In genomic region chr14:74618078-74618952, GRCh38 we compare ENCODE assay signal across 8 cellular contexts. TPM values are rescaled to one million over a fixed set of nuclear protein-coding genes. Genes with fewer than 3 reads are reported as not detected.
DNase-seq lines count a peak whose midpoint lies in the region; TF ChIP-seq lines count a peak whose summit lies in the region.

No MANE protein-coding gene starts in this region.

- H3K36me3 ChIP-seq in neutrophil = no peaks in the 10 kb centered on the region
- H3K36me3 ChIP-seq in uterus = no peaks in the 10 kb centered on the region
- no peaks in the 10 kb centered on the region for H3K36me3 ChIP-seq in prostate gland

- TF ChIP-seq POLR2A in uterus (IDR thresholded peaks at IDR 0.05) (no peak), prostate gland (IDR thresholded peaks at IDR 0.05) (no peak)

- H3K9me3 ChIP-seq in neutrophil (no peaks in the 10 kb centered on the region), uterus (no peaks in the 10 kb centered on the region), prostate gland (no peaks in the 10 kb centered on the region)

- H3K27me3 ChIP-seq in neutrophil (no peaks in the 10 kb centered on the region), uterus (no peaks in the 10 kb centered on the region), prostate gland (replicated peaks; ENCODE audit: insufficient read depth) (no peaks in the 10 kb centered on the region)

- TF ChIP-seq CTCF in neutrophil (IDR thresholded peaks at IDR 0.05) (peak; percentile 43), uterus (IDR thresholded peaks at IDR 0.05) (no peak), prostate gland (IDR thresholded peaks at IDR 0.05) (no peak)

- H3K27ac ChIP-seq in neutrophil = peak overlapping the region; percentile 99
- peak overlapping the region; percentile 82 to 93 for H3K27ac ChIP-seq in uterus
- H3K27ac ChIP-seq in prostate gland = no peak overlapping the region

- H3K4me3 ChIP-seq in neutrophil (ENCODE audit: low read depth in 1 of 2, low read length in 1 of 2) (peak overlapping the region; percentile 40 to 60), uterus (no peak overlapping the region), prostate gland (no peak overlapping the region)

- peaks cover 67 to 75% of the 10 kb centered on the region in 2 experiments for H3K4me1 ChIP-seq in neutrophil (ENCODE audit: control insufficient read depth in 1 of 2, insufficient read depth in 1 of 2, low read depth in 1 of 2, low read length in 1 of 2)
- peaks cover 7% of the 10 kb centered on the region in 2 donors for H3K4me1 ChIP-seq in uterus
- no peaks in the 10 kb centered on the region for H3K4me1 ChIP-seq in prostate gland (replicated peaks)

- peak; percentile 80 for DNase-seq in A172 (ENCODE audit: low spot score)
- peak; percentile 55 for DNase-seq in HuH-7 (ENCODE audit: low spot score)
- DNase-seq in activated CD4-positive, CD25-positive, alpha-beta regulatory T cell treated with anti-CD3 and anti-CD28 coated beads, Interleukin-2, amount 50 U/mL, for 16 hours (ENCODE audit: low read depth, low spot score) = peak; percentile 16
- DNase-seq in cerebellar cortex (ENCODE audit: low spot score) = peak; percentile 49
- DNase-seq in uterus = no peak
- no peak for DNase-seq in prostate gland (ENCODE audit: low spot score)
- DNase-seq in hepatic stellate cell (ENCODE audit: low spot score) = no peak

- WGBS in prostate gland = 80% methylated on average over 10 of the region's 10 CpGs

- intact Hi-C loops in uterus (cut with DNase I; ENCODE audit: low total_unique reads) (no loop called here), prostate gland (cut with DNase I) (loop anchor here (5.0 to 10.0 kb wide), 3 partner anchors 44 to 254 kb away; partner anchors contain the start of gene YLPM1)

RNA-seq across cellular contexts. Expression of gene LTBP2, which starts 6.3 kb away (rescaled TPM):
- total RNA-seq in A172 (2014; rRNA removed; shearing (Covaris generic)) = 5.7 and 5.8 TPM in 2 replicates
- total RNA-seq in uterus = 10 to 100 TPM; 18.8 to 70.6 (median 35.1) TPM
- total RNA-seq in prostate gland = 10 to 100 TPM; 47.0 to 90.7 TPM

Comparison
In these comparisons a context has a peak if more than half of its experiments do, and no peak if none do; other contexts are left out.
1. DNase-seq: peak in A172 (single experiment), HuH-7 (single experiment), activated CD4-positive, CD25-positive, alpha-beta regulatory T cell treated with anti-CD3 and anti-CD28 coated beads, Interleukin-2, amount 50 U/mL, for 16 hours (single experiment) and cerebellar cortex (single experiment); none in uterus (0 of 2), prostate gland (single experiment) and hepatic stellate cell (single experiment).
2. H3K27ac ChIP-seq: peak in neutrophil (single experiment) and uterus (2 of 2); none in prostate gland (0 of 2).
3. H3K4me3 ChIP-seq: peak in neutrophil (2 of 2); none in uterus (0 of 2) and prostate gland (0 of 2).